ENCODE assay signal across 32 cellular contexts in the genomic region with DNA sequence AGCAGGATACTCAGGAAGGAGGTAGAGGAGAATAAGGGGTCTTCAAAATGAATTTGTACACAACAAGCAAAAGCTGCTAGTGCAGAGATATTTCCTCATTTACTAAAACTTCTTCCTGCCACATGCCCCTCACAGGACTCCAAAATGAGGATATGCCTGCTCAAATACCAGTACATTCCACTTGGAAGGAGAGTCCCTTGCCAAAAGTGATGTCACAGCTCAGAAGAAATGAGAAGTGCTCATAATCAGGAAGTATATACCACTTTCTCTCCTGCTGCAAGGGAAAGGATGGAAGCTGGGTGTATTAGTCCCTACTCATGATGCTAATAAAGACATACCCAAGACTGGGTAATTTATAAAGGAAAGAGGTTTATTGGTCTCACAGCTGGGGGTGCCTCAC.
DNase-seq lines count a peak whose midpoint lies in the region; ATAC-seq, FAIRE-seq and TF ChIP-seq lines count a peak whose summit lies in the region.
"Had no signal": no experiment of that assay in that cellular context is flagged by ENCODE, and none has a peak within 500 bp of the region (broad histone marks: within the 10 kb centered on the region; RNA-seq: fewer than 3 reads in every experiment).

No MANE protein-coding gene starts in this region.

- no peaks in the 10 kb centered on the region for H3K36me3 Mint-ChIP-seq in WTC11
- H3K36me3 Mint-ChIP-seq: activated naive CD4-positive, alpha-beta T cell treated with anti-CD3 and anti-CD28 coated beads, Interleukin-2, amount 10 ng/mL, durations not matched to agents 7 days and 5 days; CD14-positive monocyte; stimulated activated memory B cell treated with anti-CD40 and anti-IgM and Interleukin-4, amounts not matched to agents 10 μg/mL and 1 μg/mL and 100 μg/mL, for 72 hours had no signal

- H3K27ac Mint-ChIP-seq in WTC11 = no peak overlapping the region
- H3K27ac Mint-ChIP-seq: activated naive CD4-positive, alpha-beta T cell treated with anti-CD3 and anti-CD28 coated beads, Interleukin-2, amount 10 ng/mL, durations not matched to agents 7 days and 5 days; activated T-helper 17 cell treated with anti-CD3 and anti-CD28 coated beads, Interleukin-2, amount 50 U/mL, for 72 hours; CD14-positive monocyte; effector memory CD8-positive, alpha-beta T cell; H9; natural killer cell treated with Interleukin-12 subunit alpha and Interleukin-12 subunit beta and Interleukin-15 and Interleukin-18, amount 100 ng/mL, for 72 hours; stimulated activated memory B cell treated with anti-CD40 and anti-IgM and Interleukin-4, amounts not matched to agents 10 μg/mL and 1 μg/mL and 100 μg/mL, for 72 hours had no signal

- CTCF ChIA-PET in WTC11 (lab: Charles Lee) = no interaction called here

- H3K9me3 ChIP-seq in esophagus muscularis mucosa = no peaks in the 10 kb centered on the region
- H3K9me3 ChIP-seq: breast epithelium, lower lobe of right lung, SJCRH30, upper lobe of left lung had no signal

- TF ChIP-seq CTCF in esophagus muscularis mucosa (IDR thresholded peaks at IDR 0.05) = no peak
- no peak for TF ChIP-seq CTCF in WTC11 (IDR thresholded peaks at IDR 0.05)

- H3K27me3 Mint-ChIP-seq in WTC11 (ENCODE audit: low read depth) = no peaks in the 10 kb centered on the region; the same call in none of the 2 replicates
- H3K27me3 Mint-ChIP-seq: activated naive CD4-positive, alpha-beta T cell treated with anti-CD3 and anti-CD28 coated beads, Interleukin-2, amount 10 ng/mL, durations not matched to agents 7 days and 5 days; activated T-helper 17 cell treated with anti-CD3 and anti-CD28 coated beads, Interleukin-2, amount 50 U/mL, for 72 hours; effector memory CD8-positive, alpha-beta T cell; natural killer cell treated with Interleukin-12 subunit alpha and Interleukin-12 subunit beta and Interleukin-15 and Interleukin-18, amount 100 ng/mL, for 72 hours had no signal

- no peak overlapping the region for H3K4me3 Mint-ChIP-seq in WTC11
- H3K4me3 Mint-ChIP-seq: activated naive CD4-positive, alpha-beta T cell treated with anti-CD3 and anti-CD28 coated beads, Interleukin-2, amount 10 ng/mL, durations not matched to agents 7 days and 5 days; activated T-helper 17 cell treated with anti-CD3 and anti-CD28 coated beads, Interleukin-2, amount 50 U/mL, for 72 hours; CD14-positive monocyte; effector memory CD8-positive, alpha-beta T cell; H9; natural killer cell treated with Interleukin-12 subunit alpha and Interleukin-12 subunit beta and Interleukin-15 and Interleukin-18, amount 100 ng/mL, for 72 hours; stimulated activated memory B cell treated with anti-CD40 and anti-IgM and Interleukin-4, amounts not matched to agents 10 μg/mL and 1 μg/mL and 100 μg/mL, for 72 hours had no signal

- FAIRE-seq in urothelium cell line (lab: Jason Lieb, UNC) = peak; percentile 61
- FAIRE-seq: GM12891 had no signal

- no peak for ATAC-seq in WTC11
- ATAC-seq: activated T-helper 17 cell treated with anti-CD3 and anti-CD28 coated beads, Interleukin-2, amount 50 U/mL, for 72 hours; effector memory CD8-positive, alpha-beta T cell; gastroesophageal sphincter; lower lobe of right lung; natural killer cell treated with Interleukin-12 subunit alpha and Interleukin-12 subunit beta and Interleukin-15 and Interleukin-18, amount 100 ng/mL, for 72 hours; stimulated activated memory B cell treated with anti-CD40 and anti-IgM and Interleukin-4, amounts not matched to agents 10 μg/mL and 1 μg/mL and 100 μg/mL, for 72 hours had no signal

- TF ChIP-seq EP300 in esophagus muscularis mucosa (IDR thresholded peaks at IDR 0.05) = no peak

- no peak for TF ChIP-seq POLR2A in esophagus muscularis mucosa (IDR thresholded peaks at IDR 0.05; ENCODE audit: low read depth)

- H3K27ac ChIP-seq in esophagus muscularis mucosa (replicated peaks in 1 of 4) = no peak overlapping the region
- H3K27ac ChIP-seq: breast epithelium, coronary artery, gastroesophageal sphincter, hepatocyte, lower lobe of right lung, SJCRH30, upper lobe of left lung, VCaP had no signal

- H3K4me1 ChIP-seq in esophagus muscularis mucosa = no peaks in the 10 kb centered on the region
- H3K4me1 ChIP-seq: breast epithelium, gastroesophageal sphincter, lower lobe of right lung, upper lobe of left lung had no signal

- peaks cover 18% of the 10 kb centered on the region for H3K9me3 Mint-ChIP-seq in WTC11

- intact Hi-C loops in esophagus muscularis mucosa (cut with DNase I) = no loop called here

- no peaks in the 10 kb centered on the region for H3K27me3 ChIP-seq in esophagus muscularis mucosa
- H3K27me3 ChIP-seq: breast epithelium, gastroesophageal sphincter, hepatocyte, upper lobe of left lung had no signal

- peak; percentile 17 for DNase-seq in GM04504 (ENCODE audit: low read depth)
- DNase-seq in astrocyte of the hippocampus (ENCODE audit: low read depth, low spot score) = peak; percentile 19
- DNase-seq in kidney tubule cell (ENCODE audit: low spot score) = peak; percentile 59
- no peak for DNase-seq in urothelium cell line (ENCODE audit: low spot score)
- DNase-seq in esophagus muscularis mucosa (ENCODE audit: extremely low spot score) = no peak
- no peak for DNase-seq in anterior cingulate cortex (lab: John Stamatoyannopoulos, UW)
- DNase-seq in WTC11 (ENCODE audit: low spot score) = no peak
- DNase-seq: activated CD4-positive, alpha-beta T cell treated with anti-CD3 and anti-CD28 coated beads for 4 hours; activated naive CD4-positive, alpha-beta T cell treated with anti-CD3 and anti-CD28 coated beads, Interleukin-2, amount 10 ng/mL, durations not matched to agents 7 days and 5 days; Calu3; effector memory CD8-positive, alpha-beta T cell; H9; lower lobe of right lung; NCI-H1048; NCI-H187; NCI-H2171; NCI-H82; occipital lobe; RPMI8226; SJCRH30; T1000; upper lobe of left lung had no signal

- no peak overlapping the region for H3K4me3 ChIP-seq in esophagus muscularis mucosa
- H3K4me3 ChIP-seq: breast epithelium, coronary artery, gastroesophageal sphincter, hepatocyte, lower lobe of right lung, SJCRH30, upper lobe of left lung had no signal

- H3K4me1 Mint-ChIP-seq in WTC11 = no peaks in the 10 kb centered on the region
- H3K4me1 Mint-ChIP-seq: activated naive CD4-positive, alpha-beta T cell treated with anti-CD3 and anti-CD28 coated beads, Interleukin-2, amount 10 ng/mL, durations not matched to agents 7 days and 5 days; activated T-helper 17 cell treated with anti-CD3 and anti-CD28 coated beads, Interleukin-2, amount 50 U/mL, for 72 hours; CD14-positive monocyte; stimulated activated memory B cell treated with anti-CD40 and anti-IgM and Interleukin-4, amounts not matched to agents 10 μg/mL and 1 μg/mL and 100 μg/mL, for 72 hours had no signal

- POLR2A ChIA-PET in WTC11 (lab: Charles Lee) = no interaction called here

- no peaks in the 10 kb centered on the region for H3K36me3 ChIP-seq in esophagus muscularis mucosa
- H3K36me3 ChIP-seq: breast epithelium, gastroesophageal sphincter, lower lobe of right lung, SJCRH30, upper lobe of left lung had no signal

TF ChIP-seq in WTC11, 78 proteins besides CTCF, POLR2A, EP300 and RAD21:
- TF ChIP-seq TEAD1 (CRISPR knock-in tag; IDR thresholded peaks at IDR 0.05) = no peak
- no peak for TF ChIP-seq ELF4 (CRISPR knock-in tag; IDR thresholded peaks at IDR 0.05; ENCODE audit: low read depth)
- TF ChIP-seq, protein P1, sequence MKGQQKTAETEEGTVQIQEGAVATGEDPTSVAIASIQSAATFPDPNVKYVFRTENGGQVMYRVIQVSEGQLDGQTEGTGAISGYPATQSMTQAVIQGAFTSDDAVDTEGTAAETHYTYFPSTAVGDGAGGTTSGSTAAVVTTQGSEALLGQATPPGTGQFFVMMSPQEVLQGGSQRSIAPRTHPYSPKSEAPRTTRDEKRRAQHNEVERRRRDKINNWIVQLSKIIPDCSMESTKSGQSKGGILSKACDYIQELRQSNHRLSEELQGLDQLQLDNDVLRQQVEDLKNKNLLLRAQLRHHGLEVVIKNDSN (CRISPR knock-in tag; IDR thresholded peaks at IDR 0.05) = no peak
- TF ChIP-seq, protein P2, sequence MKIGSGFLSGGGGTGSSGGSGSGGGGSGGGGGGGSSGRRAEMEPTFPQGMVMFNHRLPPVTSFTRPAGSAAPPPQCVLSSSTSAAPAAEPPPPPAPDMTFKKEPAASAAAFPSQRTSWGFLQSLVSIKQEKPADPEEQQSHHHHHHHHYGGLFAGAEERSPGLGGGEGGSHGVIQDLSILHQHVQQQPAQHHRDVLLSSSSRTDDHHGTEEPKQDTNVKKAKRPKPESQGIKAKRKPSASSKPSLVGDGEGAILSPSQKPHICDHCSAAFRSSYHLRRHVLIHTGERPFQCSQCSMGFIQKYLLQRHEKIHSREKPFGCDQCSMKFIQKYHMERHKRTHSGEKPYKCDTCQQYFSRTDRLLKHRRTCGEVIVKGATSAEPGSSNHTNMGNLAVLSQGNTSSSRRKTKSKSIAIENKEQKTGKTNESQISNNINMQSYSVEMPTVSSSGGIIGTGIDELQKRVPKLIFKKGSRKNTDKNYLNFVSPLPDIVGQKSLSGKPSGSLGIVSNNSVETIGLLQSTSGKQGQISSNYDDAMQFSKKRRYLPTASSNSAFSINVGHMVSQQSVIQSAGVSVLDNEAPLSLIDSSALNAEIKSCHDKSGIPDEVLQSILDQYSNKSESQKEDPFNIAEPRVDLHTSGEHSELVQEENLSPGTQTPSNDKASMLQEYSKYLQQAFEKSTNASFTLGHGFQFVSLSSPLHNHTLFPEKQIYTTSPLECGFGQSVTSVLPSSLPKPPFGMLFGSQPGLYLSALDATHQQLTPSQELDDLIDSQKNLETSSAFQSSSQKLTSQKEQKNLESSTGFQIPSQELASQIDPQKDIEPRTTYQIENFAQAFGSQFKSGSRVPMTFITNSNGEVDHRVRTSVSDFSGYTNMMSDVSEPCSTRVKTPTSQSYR (CRISPR knock-in tag; IDR thresholded peaks at IDR 0.05) = no peak
- TF ChIP-seq, protein P3, sequence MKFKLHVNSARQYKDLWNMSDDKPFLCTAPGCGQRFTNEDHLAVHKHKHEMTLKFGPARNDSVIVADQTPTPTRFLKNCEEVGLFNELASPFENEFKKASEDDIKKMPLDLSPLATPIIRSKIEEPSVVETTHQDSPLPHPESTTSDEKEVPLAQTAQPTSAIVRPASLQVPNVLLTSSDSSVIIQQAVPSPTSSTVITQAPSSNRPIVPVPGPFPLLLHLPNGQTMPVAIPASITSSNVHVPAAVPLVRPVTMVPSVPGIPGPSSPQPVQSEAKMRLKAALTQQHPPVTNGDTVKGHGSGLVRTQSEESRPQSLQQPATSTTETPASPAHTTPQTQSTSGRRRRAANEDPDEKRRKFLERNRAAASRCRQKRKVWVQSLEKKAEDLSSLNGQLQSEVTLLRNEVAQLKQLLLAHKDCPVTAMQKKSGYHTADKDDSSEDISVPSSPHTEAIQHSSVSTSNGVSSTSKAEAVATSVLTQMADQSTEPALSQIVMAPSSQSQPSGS (CRISPR knock-in tag; IDR thresholded peaks at IDR 0.05; ENCODE audit: borderline replicate concordance, low read depth) = no peak
- TF ChIP-seq ETV6 (CRISPR knock-in tag; IDR thresholded peaks at IDR 0.05) = no peak
- no peak for TF ChIP-seq NFATC4 (CRISPR knock-in tag; IDR thresholded peaks at IDR 0.05)
- no peak for TF ChIP-seq PRRX2 (CRISPR knock-in tag; IDR thresholded peaks at IDR 0.05)
TF ChIP-seq in WTC11: peak in this region for 0.

Comparison
In these comparisons a context has a peak if more than half of its experiments do, and no peak if none do; other contexts are left out.
1. DNase-seq: peak in GM04504 (single experiment), astrocyte of the hippocampus (single experiment) and kidney tubule cell (single experiment); none in urothelium cell line (single experiment), esophagus muscularis mucosa (single experiment), anterior cingulate cortex (0 of 58) and WTC11 (single experiment).